8 cellular contexts compared by ENCODE assay signal in the genomic region with DNA sequence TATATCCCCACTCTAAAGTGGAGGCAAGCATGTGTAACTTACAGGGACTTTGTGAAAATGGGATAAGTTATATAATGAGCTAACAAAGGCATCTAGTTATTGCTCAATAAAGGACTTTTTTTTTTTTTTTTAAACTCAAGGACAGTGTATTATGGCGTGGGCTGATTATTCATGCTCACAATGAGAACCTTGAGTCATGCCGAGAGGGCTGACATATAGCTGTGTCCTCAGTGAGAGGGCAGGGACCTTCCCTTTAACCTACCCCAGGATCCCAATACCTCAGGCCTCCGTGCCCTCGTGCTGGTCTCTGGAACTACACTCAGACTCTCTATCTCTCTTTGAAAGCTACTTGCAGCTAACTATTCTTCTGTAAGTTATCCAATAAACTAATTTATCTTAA.
DNase-seq lines count a peak whose midpoint lies in the region; ATAC-seq, FAIRE-seq and TF ChIP-seq lines count a peak whose summit lies in the region.

No MANE protein-coding gene starts in this region.

- whole genome bisulfite sequencing in GM12878 (ENCODE audit: insufficient coverage, insufficient replicate concordance, low lambda C conversion rate, missing lambda C conversion rate) = 0% methylated on average over 4 of the region's 4 CpGs

- peaks cover 67 to 97% (median 85%) of the 10 kb centered on the region in 4 donors for H3K4me1 Mint-ChIP-seq in CD4-positive, alpha-beta memory T cell

- peaks cover 3 to 11% (median 5%) of the 10 kb centered on the region in 8 donors for H3K9me3 Mint-ChIP-seq in CD4-positive, alpha-beta memory T cell

- H2AFZ ChIP-seq in GM12878 (ENCODE audit: control insufficient read depth, low read depth, low read length) = no peak overlapping the region

- SMC1A ChIA-PET in GM12878 (lab: Charles Lee; ENCODE audit: uncharacterized antibody, unreplicated experiment) = interaction anchor here (0.6 to 1.5 kb wide), 9 partner anchors 58 to 290 kb away, joined by 3 to 6 read pairs (median 3); no protein-coding TSS in a partner anchor

- in situ Hi-C loops in GM12878 (cut with MboI) = no loop called here

- H3K27me3 Mint-ChIP-seq in CD4-positive, alpha-beta memory T cell = no peaks in the 10 kb centered on the region

- H3K9me3 ChIP-seq in CD4-positive, alpha-beta memory T cell (ENCODE audit: control insufficient read depth in 1 of 2, low read length in 2 of 2) = no peaks in the 10 kb centered on the region
- peaks cover 9% of the 10 kb centered on the region; the same call in 2 of the 3 replicates for H3K9me3 ChIP-seq in GM12878 (replicated peaks; ENCODE audit: control insufficient read depth, insufficient read depth, low read length)

- H3K36me3 ChIP-seq in CD4-positive, alpha-beta memory T cell (ENCODE audit: insufficient read depth, low read length) = no peaks in the 10 kb centered on the region
- H3K36me3 ChIP-seq in GM12878 (ENCODE audit: control insufficient read depth in 2 of 2, insufficient read depth in 2 of 2, low read length in 1 of 2) = no peaks in the 10 kb centered on the region

- H3K27me3 ChIP-seq in CD4-positive, alpha-beta memory T cell (ENCODE audit: insufficient read depth, low read length) = no peaks in the 10 kb centered on the region
- H3K27me3 ChIP-seq in GM12878 (replicated peaks in 1 of 2; ENCODE audit: control insufficient read depth in 2 of 2, insufficient read depth in 2 of 2, low read length in 1 of 2) = no peaks in the 10 kb centered on the region

- no peak overlapping the region for H3K4me2 ChIP-seq in GM12878 (ENCODE audit: control insufficient read depth, insufficient read depth)

- RAD21 ChIA-PET in GM12878 (lab: Charles Lee; ENCODE audit: unreplicated experiment) = interaction anchor here (0.6 to 2.0 kb wide), 4 partner anchors 59 to 118 kb away, joined by 3 to 11 read pairs (median 6); no protein-coding TSS in a partner anchor

- no peak overlapping the region for H3K9ac ChIP-seq in GM12878 (ENCODE audit: control insufficient read depth, insufficient read depth, low read length)

- TF ChIP-seq CTCF in GM12878 (IDR thresholded peaks at IDR 0.05 in 2 of 3, conservative IDR thresholded peaks at IDR 0.05 in 1 of 3; ENCODE audit: control insufficient read depth in 2 of 3, extremely low read depth in 1 of 3, insufficient read depth in 1 of 3, low read depth in 3 of 3, low read length in 3 of 3) = no peak

- CTCF ChIA-PET in CD4-positive, alpha-beta memory T cell (lab: Charles Lee; ENCODE audit: partially characterized antibody) = interaction anchor here (0.9 to 3.8 kb wide), 18 partner anchors 8 to 211 kb away, joined by 3 to 45 read pairs (median 4); no protein-coding TSS in a partner anchor
- CTCF ChIA-PET in GM12878 (lab: Yijun Ruan, JAX) = interaction anchor here (1.3 to 1.6 kb wide), 2 partner anchors 13 to 100 kb away, joined by 3 to 4 read pairs; no protein-coding TSS in a partner anchor

- peak overlapping the region; percentile 56 for H3K27ac ChIP-seq in CD4-positive, alpha-beta memory T cell (ENCODE audit: low read depth, low read length)
- H3K27ac ChIP-seq in GM12878 (ENCODE audit: control insufficient read depth, insufficient read depth) = no peak overlapping the region

- peak in 1 of 5 donors; percentile 57 for DNase-seq in CD4-positive, alpha-beta memory T cell
- peak; percentile 19 for DNase-seq in GM12878 (ENCODE audit: low read depth, low spot score)
- peak; percentile 85 for DNase-seq in renal cortical epithelial cell (ENCODE audit: low read depth)
- no peak for DNase-seq in NCI-H1436 treated with DMSO at 0.1 percent for 48 hours (lab: John Stamatoyannopoulos, UW)
- no peak for DNase-seq in NCI-H345 treated with DMSO at 0.1 percent for 48 hours (lab: John Stamatoyannopoulos, UW; ENCODE audit: unreplicated experiment)
- no peak for DNase-seq in DMS 273 (lab: John Stamatoyannopoulos, UW; ENCODE audit: unreplicated experiment)

- BruUV-seq in GM12878 (replicated peaks; lab: Mats Ljungman, UMichigan) = no TSS peak

- peak; percentile 58 for ATAC-seq in HG02798 (IDR thresholded peaks at IDR 0.05; ENCODE audit: poor library complexity, unreplicated experiment)
- peak; percentile 76 for ATAC-seq in GM12878
- ATAC-seq in GM21390 (IDR thresholded peaks at IDR 0.05; ENCODE audit: unreplicated experiment) = no peak

- TF ChIP-seq EP300 in GM12878 (IDR thresholded peaks at IDR 0.05; ENCODE audit: borderline replicate concordance in 1 of 2, control insufficient read depth in 1 of 2, low read depth in 2 of 2, low read length in 2 of 2) = no peak

- TF ChIP-seq RAD21 in GM12878 (IDR thresholded peaks at IDR 0.05; ENCODE audit: insufficient read depth, low read depth, low read length) = 0 out of 2 replicates have a peak, but pooled peaks have one; percentile 20

- H3K4me3 ChIP-seq in CD4-positive, alpha-beta memory T cell (ENCODE audit: low read length in 2 of 2) = no peak overlapping the region
- no peak overlapping the region for H3K4me3 ChIP-seq in GM12878

- H3K27ac Mint-ChIP-seq in CD4-positive, alpha-beta memory T cell = peak overlapping the region; percentile 87 to 98 (median 93)

- intact Hi-C loops in CD4-positive, alpha-beta memory T cell (cut with micrococcal nuclease) = loop anchor here (5.0 kb wide), 1 partner anchor 292 kb away; no protein-coding TSS in a partner anchor
- intact Hi-C loops in GM12878 (cut with micrococcal nuclease; ENCODE audit: unreplicated experiment) = loop anchor here (5.0 kb wide), 4 partner anchors 103 to 212 kb away; no protein-coding TSS in a partner anchor

- POLR2A ChIA-PET in CD4-positive, alpha-beta memory T cell (lab: Charles Lee; ENCODE audit: partially characterized antibody) = interaction anchor here (0.6 to 7.7 kb wide), 16 partner anchors 10 to 401 kb away, joined by 3 to 151 read pairs (median 5); a partner anchor contains a TSS
- POLR2A ChIA-PET in GM12878 (lab: Charles Lee) = interaction anchor here (0.6 kb wide), 2 partner anchors 109 to 1150 kb away, joined by 3 to 4 read pairs; no protein-coding TSS in a partner anchor

- no peaks in the 10 kb centered on the region for H3K79me2 ChIP-seq in GM12878 (ENCODE audit: control insufficient read depth, insufficient read depth, low read length)

- peaks cover 3 to 10% of the 10 kb centered on the region in 2 donors for H3K36me3 Mint-ChIP-seq in CD4-positive, alpha-beta memory T cell

- no peaks in the 10 kb centered on the region for H4K20me1 ChIP-seq in GM12878 (ENCODE audit: control insufficient read depth, insufficient read depth)

- no peak for TF ChIP-seq POLR2A in GM12878 (IDR thresholded peaks at IDR 0.05; ENCODE audit: low read depth, low read length)

- H3K4me3 Mint-ChIP-seq in CD4-positive, alpha-beta memory T cell = peak overlapping the region in 5 of 8 donors; percentile 25 to 55 (median 48)

- H3K4me1 ChIP-seq in CD4-positive, alpha-beta memory T cell (ENCODE audit: insufficient read depth, low read length) = peaks cover 95% of the 10 kb centered on the region
- peaks cover 19% of the 10 kb centered on the region for H3K4me1 ChIP-seq in GM12878 (ENCODE audit: control insufficient read depth, insufficient read depth, low read length)

- FAIRE-seq in GM12878 (lab: Jason Lieb, UNC) = no peak

TF ChIP-seq in GM12878, 131 proteins besides CTCF, POLR2A, EP300 and RAD21 (continues in another document):
- TF ChIP-seq RUNX3 (IDR thresholded peaks at IDR 0.05; ENCODE audit: low read length) (peak; percentile 23; the same call in 1 of the 2 replicates), ZNF384 (IDR thresholded peaks at IDR 0.05; ENCODE audit: borderline replicate concordance, low read depth, low read length) (0 out of 2 replicates have a peak, but pooled peaks have one; percentile 55), JUNB (IDR thresholded peaks at IDR 0.05) (peak; percentile 72), NR2C2 (IDR thresholded peaks at IDR 0.05; ENCODE audit: borderline replicate concordance, control insufficient read depth, insufficient read length, low read depth) (no peak), SRF (IDR thresholded peaks at IDR 0.05; ENCODE audit: low read depth in 2 of 2, low read length in 2 of 2) (no peak), NRF1 (conservative IDR thresholded peaks at IDR 0.05; ENCODE audit: low read depth, low read length) (no peak), NR2F1 (conservative IDR thresholded peaks at IDR 0.05) (no peak), MTA2 (IDR thresholded peaks at IDR 0.05; ENCODE audit: low read depth) (no peak)
- TF ChIP-seq, protein P1, sequence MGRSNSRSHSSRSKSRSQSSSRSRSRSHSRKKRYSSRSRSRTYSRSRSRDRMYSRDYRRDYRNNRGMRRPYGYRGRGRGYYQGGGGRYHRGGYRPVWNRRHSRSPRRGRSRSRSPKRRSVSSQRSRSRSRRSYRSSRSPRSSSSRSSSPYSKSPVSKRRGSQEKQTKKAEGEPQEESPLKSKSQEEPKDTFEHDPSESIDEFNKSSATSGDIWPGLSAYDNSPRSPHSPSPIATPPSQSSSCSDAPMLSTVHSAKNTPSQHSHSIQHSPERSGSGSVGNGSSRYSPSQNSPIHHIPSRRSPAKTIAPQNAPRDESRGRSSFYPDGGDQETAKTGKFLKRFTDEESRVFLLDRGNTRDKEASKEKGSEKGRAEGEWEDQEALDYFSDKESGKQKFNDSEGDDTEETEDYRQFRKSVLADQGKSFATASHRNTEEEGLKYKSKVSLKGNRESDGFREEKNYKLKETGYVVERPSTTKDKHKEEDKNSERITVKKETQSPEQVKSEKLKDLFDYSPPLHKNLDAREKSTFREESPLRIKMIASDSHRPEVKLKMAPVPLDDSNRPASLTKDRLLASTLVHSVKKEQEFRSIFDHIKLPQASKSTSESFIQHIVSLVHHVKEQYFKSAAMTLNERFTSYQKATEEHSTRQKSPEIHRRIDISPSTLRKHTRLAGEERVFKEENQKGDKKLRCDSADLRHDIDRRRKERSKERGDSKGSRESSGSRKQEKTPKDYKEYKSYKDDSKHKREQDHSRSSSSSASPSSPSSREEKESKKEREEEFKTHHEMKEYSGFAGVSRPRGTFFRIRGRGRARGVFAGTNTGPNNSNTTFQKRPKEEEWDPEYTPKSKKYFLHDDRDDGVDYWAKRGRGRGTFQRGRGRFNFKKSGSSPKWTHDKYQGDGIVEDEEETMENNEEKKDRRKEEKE (IDR thresholded peaks at IDR 0.05) = no peak
- TF ChIP-seq, protein P2, sequence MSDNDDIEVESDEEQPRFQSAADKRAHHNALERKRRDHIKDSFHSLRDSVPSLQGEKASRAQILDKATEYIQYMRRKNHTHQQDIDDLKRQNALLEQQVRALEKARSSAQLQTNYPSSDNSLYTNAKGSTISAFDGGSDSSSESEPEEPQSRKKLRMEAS (IDR thresholded peaks at IDR 0.05; ENCODE audit: low read depth, low read length) = no peak

Comparison
In these comparisons a context has a peak if more than half of its experiments do, and no peak if none do; other contexts are left out.
1. DNase-seq: peak in GM12878 (single experiment) and renal cortical epithelial cell (single experiment); none in NCI-H1436 treated with DMSO at 0.1 percent for 48 hours (single experiment), NCI-H345 treated with DMSO at 0.1 percent for 48 hours (single experiment) and DMS 273 (single experiment).